14 cellular contexts compared by ENCODE assay signal in genomic region chr3:169865176-169865800, GRCh38. TPM values are rescaled to one million over a fixed set of nuclear protein-coding genes. Genes with fewer than 3 reads are reported as not detected.
DNase-seq lines count a peak whose midpoint lies in the region; ATAC-seq and TF ChIP-seq lines count a peak whose summit lies in the region.
"Had no signal": no experiment of that assay in that cellular context is flagged by ENCODE, and none has a peak within 500 bp of the region (broad histone marks: within the 10 kb centered on the region; RNA-seq: fewer than 3 reads in every experiment).

No MANE protein-coding gene starts in this region.

- peak; percentile 83 for ATAC-seq in stimulated activated naive CD8-positive, alpha-beta T cell treated with anti-CD3 and anti-CD28 coated beads, Interleukin-15, Interleukin-2, amounts not matched to agents 100 U/mL and 50 U/mL, for 24 hours
- no peak for ATAC-seq in GM21786 (IDR thresholded peaks at IDR 0.05; ENCODE audit: unreplicated experiment)
- ATAC-seq: effector memory CD8-positive, alpha-beta T cell had no signal

- no peaks in the 10 kb centered on the region for H3K36me3 Mint-ChIP-seq in activated naive CD4-positive, alpha-beta T cell treated with anti-CD3 and anti-CD28 coated beads for 36 hours (ENCODE audit: low read depth)
- H3K36me3 Mint-ChIP-seq in activated naive CD4-positive, alpha-beta T cell treated with anti-CD3 and anti-CD28 coated beads, Interleukin-2, amount 50 U/mL, for 24 hours, result no peaks in the 10 kb centered on the region

- CTCF ChIA-PET in activated naive CD4-positive, alpha-beta T cell treated with anti-CD3 and anti-CD28 coated beads for 36 hours (lab: Charles Lee), result interaction anchor here (0.5 to 2.0 kb wide), 15 partner anchors 15 to 491 kb away, joined by 3 to 7 read pairs (median 3); partner anchors contain the start of genes SAMD7 and SEC62

- no peak overlapping the region for H3K4me3 ChIP-seq in BE2C (ENCODE audit: low read depth, low read length)
- H3K4me3 ChIP-seq: sigmoid colon, tibial artery had no signal

- no peak overlapping the region for H3K4me3 Mint-ChIP-seq in activated naive CD4-positive, alpha-beta T cell treated with anti-CD3 and anti-CD28 coated beads for 36 hours
- H3K4me3 Mint-ChIP-seq in activated naive CD4-positive, alpha-beta T cell treated with anti-CD3 and anti-CD28 coated beads, Interleukin-2, amount 50 U/mL, for 24 hours, result peak overlapping the region; percentile 11
- H3K4me3 Mint-ChIP-seq: effector memory CD8-positive, alpha-beta T cell; HFFc6 had no signal

- no peaks in the 10 kb centered on the region for H3K36me3 ChIP-seq in BE2C
- H3K36me3 ChIP-seq: sigmoid colon, tibial artery had no signal

- no peaks in the 10 kb centered on the region for H3K9me3 ChIP-seq in BE2C
- H3K9me3 ChIP-seq: sigmoid colon, tibial artery had no signal

- H3K27me3 Mint-ChIP-seq in activated naive CD4-positive, alpha-beta T cell treated with anti-CD3 and anti-CD28 coated beads for 36 hours (ENCODE audit: low read depth), result no peaks in the 10 kb centered on the region
- no peaks in the 10 kb centered on the region for H3K27me3 Mint-ChIP-seq in activated naive CD4-positive, alpha-beta T cell treated with anti-CD3 and anti-CD28 coated beads, Interleukin-2, amount 50 U/mL, for 24 hours

- H3K27me3 ChIP-seq in BE2C, result no peaks in the 10 kb centered on the region
- H3K27me3 ChIP-seq: sigmoid colon, tibial artery had no signal

- peak; percentile 62 for DNase-seq in activated naive CD4-positive, alpha-beta T cell treated with anti-CD3 and anti-CD28 coated beads for 36 hours
- DNase-seq in activated naive CD4-positive, alpha-beta T cell treated with Interleukin-2 at 50 U/mL for 16 hours, result no peak
- DNase-seq in Kasumi-1 (lab: John Stamatoyannopoulos, UW) (peak; percentile 20 to 49), BE2C (no peak), GM13977 (ENCODE audit: low spot score) (no peak)
- peak; percentile 31 for DNase-seq in stimulated activated naive CD8-positive, alpha-beta T cell treated with anti-CD3 and anti-CD28 coated beads, Interleukin-15, Interleukin-2, amounts not matched to agents 100 U/mL and 50 U/mL, for 24 hours
- DNase-seq: effector memory CD8-positive, alpha-beta T cell; HFFc6; sigmoid colon; tibial artery had no signal

- TF ChIP-seq CTCF in BE2C (IDR thresholded peaks at IDR 0.05; ENCODE audit: low read depth, low read length) (no peak), GM13977 (IDR thresholded peaks at IDR 0.05; ENCODE audit: extremely low read depth, insufficient read depth, missing control alignments) (no peak)

- H3K27ac Mint-ChIP-seq in activated naive CD4-positive, alpha-beta T cell treated with anti-CD3 and anti-CD28 coated beads for 36 hours, result peak overlapping the region; percentile 28
- H3K27ac Mint-ChIP-seq in activated naive CD4-positive, alpha-beta T cell treated with anti-CD3 and anti-CD28 coated beads, Interleukin-2, amount 50 U/mL, for 24 hours, result peak overlapping the region; percentile 41
- H3K27ac Mint-ChIP-seq: effector memory CD8-positive, alpha-beta T cell; HFFc6 had no signal

- H3K9me3 Mint-ChIP-seq in activated naive CD4-positive, alpha-beta T cell treated with anti-CD3 and anti-CD28 coated beads for 36 hours, result no peaks in the 10 kb centered on the region
- no peaks in the 10 kb centered on the region for H3K9me3 Mint-ChIP-seq in activated naive CD4-positive, alpha-beta T cell treated with anti-CD3 and anti-CD28 coated beads, Interleukin-2, amount 50 U/mL, for 24 hours
- H3K9me3 Mint-ChIP-seq: effector memory CD8-positive, alpha-beta T cell; HFFc6 had no signal

- peaks cover 33% of the 10 kb centered on the region for H3K4me1 Mint-ChIP-seq in activated naive CD4-positive, alpha-beta T cell treated with anti-CD3 and anti-CD28 coated beads for 36 hours (ENCODE audit: low read depth)
- peaks cover 34% of the 10 kb centered on the region for H3K4me1 Mint-ChIP-seq in activated naive CD4-positive, alpha-beta T cell treated with anti-CD3 and anti-CD28 coated beads, Interleukin-2, amount 50 U/mL, for 24 hours

- H3K4me1 ChIP-seq in BE2C, result no peaks in the 10 kb centered on the region; the same call in 1 of the 2 replicates

- in situ Hi-C loops in GM13977 (cut with MboI; ENCODE audit: low pct_unique_long_range_greater_than_20kb, low sequenced_read_pairs, unreplicated experiment), result no loop called here

- intact Hi-C loops in activated naive CD4-positive, alpha-beta T cell treated with anti-CD3 and anti-CD28 coated beads for 36 hours (cut with micrococcal nuclease), result loop anchor here (1.0 to 10.0 kb wide), 5 partner anchors 52 to 830 kb away; no protein-coding TSS in a partner anchor

RNA-seq across cellular contexts. Expression of gene LRRC31, which starts 4.4 kb away (rescaled TPM):
- total RNA-seq in activated naive CD4-positive, alpha-beta T cell treated with anti-CD3 and anti-CD28 coated beads for 36 hours, result not detected
- polyA plus RNA-seq in BE2C (2012; ENCODE audit: insufficient read depth, insufficient read length, low read depth), result not detected
- total RNA-seq: activated CD8-positive, alpha-beta memory T cell treated with anti-CD3 and anti-CD28 coated beads for 36 hours; HFFc6 had no signal
- polyA plus RNA-seq: AG04450 had no signal

RNA-seq across cellular contexts. Expression of gene SAMD7, which starts 46.1 kb away (rescaled TPM):
- total RNA-seq in activated naive CD4-positive, alpha-beta T cell treated with anti-CD3 and anti-CD28 coated beads for 36 hours, result not detected
- polyA plus RNA-seq in BE2C (2012; ENCODE audit: insufficient read depth, insufficient read length, low read depth), result not detected
- total RNA-seq: activated CD8-positive, alpha-beta memory T cell treated with anti-CD3 and anti-CD28 coated beads for 36 hours; HFFc6; sigmoid colon had no signal
- polyA plus RNA-seq: AG04450, sigmoid colon had no signal

RNA-seq across cellular contexts. Expression of gene LRRC34, which starts 52.6 kb away (rescaled TPM):
- 1 to 10 TPM; 3.8 to 3.9 TPM for total RNA-seq in activated naive CD4-positive, alpha-beta T cell treated with anti-CD3 and anti-CD28 coated beads for 36 hours
- 2.6 TPM for polyA plus RNA-seq in BE2C (2012; ENCODE audit: insufficient read depth, insufficient read length, low read depth)

RNA-seq across cellular contexts. Expression of gene LRRIQ4, which starts 52.6 kb away (rescaled TPM):
- total RNA-seq in activated naive CD4-positive, alpha-beta T cell treated with anti-CD3 and anti-CD28 coated beads for 36 hours, result under 1 TPM in 1 of 2 experiments, not detected in 1; 0.12 TPM
- not detected for polyA plus RNA-seq in BE2C (2012; ENCODE audit: insufficient read depth, insufficient read length, low read depth)
- total RNA-seq: HFFc6, sigmoid colon had no signal
- polyA plus RNA-seq: AG04450, sigmoid colon had no signal

Comparison
In these comparisons a context has a peak if more than half of its experiments do, and no peak if none do; other contexts are left out.
1. DNase-seq: peak in activated naive CD4-positive, alpha-beta T cell treated with anti-CD3 and anti-CD28 coated beads for 36 hours (single experiment), Kasumi-1 (2 of 2) and stimulated activated naive CD8-positive, alpha-beta T cell treated with anti-CD3 and anti-CD28 coated beads, Interleukin-15, Interleukin-2, amounts not matched to agents 100 U/mL and 50 U/mL, for 24 hours (single experiment); none in activated naive CD4-positive, alpha-beta T cell treated with Interleukin-2 at 50 U/mL for 16 hours (single experiment), BE2C (single experiment) and GM13977 (single experiment).